In the genomic region with DNA sequence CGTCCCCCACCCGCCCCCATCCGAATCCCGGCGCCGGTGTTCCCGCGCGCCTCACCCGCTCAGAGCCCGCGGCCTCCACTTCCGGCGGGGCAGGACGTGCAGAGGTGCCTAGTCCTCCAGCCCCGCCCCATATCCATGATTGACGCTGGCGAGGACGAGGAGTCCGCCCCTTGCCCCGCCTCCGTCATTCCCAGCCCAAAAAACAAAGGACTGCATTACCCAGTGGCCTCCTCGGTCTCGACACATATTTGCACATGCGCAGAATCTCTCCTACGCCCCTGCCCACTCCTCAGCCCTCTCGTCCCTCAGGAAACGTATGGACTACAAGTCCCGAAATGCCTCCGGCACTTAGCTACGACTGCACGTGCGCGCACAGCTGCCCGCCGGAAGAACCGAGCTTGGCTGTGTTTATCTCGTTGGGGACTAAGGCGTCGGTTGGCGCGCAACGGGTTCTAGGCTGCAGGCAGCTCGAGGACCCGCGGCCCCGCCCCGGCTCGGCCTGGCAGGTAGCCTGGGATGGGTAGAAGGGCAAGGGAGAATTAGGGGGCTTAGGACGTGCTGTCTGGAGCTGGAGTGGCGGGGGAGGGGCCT, we compare ENCODE assay signal across 8 cellular contexts.
A peak's percentile ranks its signal among the peaks of the same experiment; 100 is the strongest.
DNase-seq lines count a peak whose midpoint lies in the region; ATAC-seq lines count a peak whose summit lies in the region.

A gene with protein sequence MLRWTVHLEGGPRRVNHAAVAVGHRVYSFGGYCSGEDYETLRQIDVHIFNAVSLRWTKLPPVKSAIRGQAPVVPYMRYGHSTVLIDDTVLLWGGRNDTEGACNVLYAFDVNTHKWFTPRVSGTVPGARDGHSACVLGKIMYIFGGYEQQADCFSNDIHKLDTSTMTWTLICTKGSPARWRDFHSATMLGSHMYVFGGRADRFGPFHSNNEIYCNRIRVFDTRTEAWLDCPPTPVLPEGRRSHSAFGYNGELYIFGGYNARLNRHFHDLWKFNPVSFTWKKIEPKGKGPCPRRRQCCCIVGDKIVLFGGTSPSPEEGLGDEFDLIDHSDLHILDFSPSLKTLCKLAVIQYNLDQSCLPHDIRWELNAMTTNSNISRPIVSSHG (plus strand): TSS at position 407 of the 591 bp plus-strand sequence. CDS start 2,944 bp downstream, outside the sequence.
MEA1 (minus strand) TSS at position 104 of the 591 bp plus-strand sequence. CDS start 133 bp downstream, outside the sequence.

- DNase-seq in C1 segment of cervical spinal cord (lab: John Stamatoyannopoulos, UW) (peak; percentile 85 to 100 (median 98)), NCI-H748 treated with DMSO at 0.1 percent for 48 hours (lab: John Stamatoyannopoulos, UW) (peak; percentile 100), dedifferentiated amniotic fluid mesenchymal stem cell (ENCODE audit: extremely low spot score) (peak; percentile 100), left kidney (ENCODE audit: low read depth, low spot score) (peak; percentile 100)
- peak; percentile 96 to 99 for DNase-seq in activated CD4-positive, alpha-beta T cell treated with anti-CD3 and anti-CD28 coated beads, Interleukin-2, amount 50 U/mL, for 24 hours (ENCODE audit: low read depth in 1 of 2, low spot score in 1 of 2)
- DNase-seq in stimulated activated CD4-positive, alpha-beta T cell treated with anti-CD3 and anti-CD28 coated beads, Interleukin-2, amount 100 ng/mL, for 24 hours = peak; percentile 99

- ATAC-seq in GM19372 (IDR thresholded peaks at IDR 0.05; ENCODE audit: low read depth, unreplicated experiment) (peak; percentile 94), HG03558 (IDR thresholded peaks at IDR 0.05; ENCODE audit: extremely low read depth, unreplicated experiment) (peak; percentile 79)

Comparison
In these comparisons a context has a peak if more than half of its experiments do, and no peak if none do; other contexts are left out.
1. Peak in every context shown above with its lines: DNase-seq and ATAC-seq.